In genomic region chr12:124856132-124856841, GRCh38 we compare ENCODE assay signal across 1 cellular context.
A peak's percentile ranks its signal among the peaks of the same experiment; 100 is the strongest.
TF ChIP-seq lines count a peak whose summit lies in the region.

No MANE protein-coding gene starts in this region.

TF ChIP-seq in HepG2, 621 proteins besides CTCF, POLR2A, EP300 and RAD21:
- TF ChIP-seq ATF3 (CRISPR knock-in tag; IDR thresholded peaks at IDR 0.05) (no peak), ZNF788 (CRISPR knock-in tag; IDR thresholded peaks at IDR 0.05; ENCODE audit: borderline replicate concordance) (no peak), PHB2 (IDR thresholded peaks at IDR 0.05; ENCODE audit: partially characterized antibody) (no peak), KMT2A (CRISPR knock-in tag; IDR thresholded peaks at IDR 0.05) (no peak), ZNF367 (CRISPR knock-in tag; IDR thresholded peaks at IDR 0.05; ENCODE audit: borderline replicate concordance) (no peak), MIER3 (CRISPR knock-in tag; IDR thresholded peaks at IDR 0.05; ENCODE audit: borderline replicate concordance) (no peak), THAP7 (CRISPR knock-in tag; IDR thresholded peaks at IDR 0.05) (no peak), AGO2 (optimal IDR thresholded peaks at IDR 0.05; ENCODE audit: low read depth, low read length) (no peak), WIZ (CRISPR knock-in tag; IDR thresholded peaks at IDR 0.05) (no peak), NFIC (IDR thresholded peaks at IDR 0.05; ENCODE audit: low read length) (no peak), AHDC1 (CRISPR knock-in tag; IDR thresholded peaks at IDR 0.05; ENCODE audit: borderline replicate concordance) (no peak), NONO (IDR thresholded peaks at IDR 0.05) (no peak), NONO (CRISPR knock-in tag; conservative IDR thresholded peaks at IDR 0.05) (0 out of 2 replicates have a peak, but pooled peaks have one; percentile 51), ZNF644 (CRISPR knock-in tag; IDR thresholded peaks at IDR 0.05; ENCODE audit: low read depth) (no peak), SMC3 (IDR thresholded peaks at IDR 0.05; ENCODE audit: low read length) (no peak), TCF12 (IDR thresholded peaks at IDR 0.05) (no peak), TCF12 (CRISPR knock-in tag; IDR thresholded peaks at IDR 0.05) (no peak), CBX5 (CRISPR knock-in tag; IDR thresholded peaks at IDR 0.05; ENCODE audit: borderline replicate concordance) (no peak), ARNTL (CRISPR knock-in tag; IDR thresholded peaks at IDR 0.05) (no peak), ZNF879 (CRISPR knock-in tag; IDR thresholded peaks at IDR 0.05) (no peak), HMGA1 (CRISPR knock-in tag; conservative IDR thresholded peaks at IDR 0.05) (no peak), NCOA2 (CRISPR knock-in tag; IDR thresholded peaks at IDR 0.05) (no peak), ZNF580 (CRISPR knock-in tag; IDR thresholded peaks at IDR 0.05; ENCODE audit: borderline replicate concordance, low read depth) (no peak), ZXDC (CRISPR knock-in tag; IDR thresholded peaks at IDR 0.05) (no peak), RBFOX2 (IDR thresholded peaks at IDR 0.05; ENCODE audit: low read depth, low read length) (peak; percentile 37; the same call in 1 of the 2 replicates), MNT (IDR thresholded peaks at IDR 0.05) (peak; percentile 78), DDIT3 (CRISPR knock-in tag; IDR thresholded peaks at IDR 0.05) (no peak), ZFYVE20 (CRISPR knock-in tag; IDR thresholded peaks at IDR 0.05; ENCODE audit: borderline replicate concordance, low read depth) (no peak), TBL1XR1 (IDR thresholded peaks at IDR 0.05; ENCODE audit: borderline replicate concordance, low read length, partially characterized antibody) (no peak), KLF11 (CRISPR knock-in tag; IDR thresholded peaks at IDR 0.05) (no peak), NR1H2 (CRISPR knock-in tag; IDR thresholded peaks at IDR 0.05; ENCODE audit: borderline replicate concordance, low read depth) (peak; percentile 26; the same call in 1 of the 2 replicates), MYPOP (CRISPR knock-in tag; IDR thresholded peaks at IDR 0.05) (no peak), IRF1 (CRISPR knock-in tag; IDR thresholded peaks at IDR 0.05; ENCODE audit: low read depth) (no peak), ZC3H4 (CRISPR knock-in tag; IDR thresholded peaks at IDR 0.05; ENCODE audit: borderline replicate concordance) (no peak), KAT2B (IDR thresholded peaks at IDR 0.05; ENCODE audit: borderline replicate concordance, low read depth, low read length) (no peak), ZNF746 (CRISPR knock-in tag; IDR thresholded peaks at IDR 0.05) (no peak), RELA (CRISPR knock-in tag; IDR thresholded peaks at IDR 0.05) (no peak), BRF2 (CRISPR knock-in tag; IDR thresholded peaks at IDR 0.05) (no peak), NCOA1 (CRISPR knock-in tag; IDR thresholded peaks at IDR 0.05) (no peak), ZNF619 (CRISPR knock-in tag; IDR thresholded peaks at IDR 0.05) (0 out of 2 replicates have a peak, but pooled peaks have one; percentile 9)
